ENCODE assay signal across 9 cellular contexts in genomic region chr6:168968228-168968627, GRCh38.
DNase-seq lines count a peak whose midpoint lies in the region; ATAC-seq, FAIRE-seq and TF ChIP-seq lines count a peak whose summit lies in the region.
"Had no signal": no experiment of that assay in that cellular context is flagged by ENCODE, and none has a peak within 500 bp of the region (broad histone marks: within the 10 kb centered on the region; RNA-seq: fewer than 3 reads in every experiment).

No MANE protein-coding gene starts in this region.

- peak overlapping the region; percentile 61 for H3K27ac Mint-ChIP-seq in Caco-2 (ENCODE audit: unreplicated experiment)
- H3K27ac Mint-ChIP-seq in activated T-helper 2 cell treated with anti-CD3 and anti-CD28 coated beads, Interferon-gamma antibody, Interleukin-2, Interleukin-4, amounts not matched to agents 10 μg/mL and 5 μg/mL and 100 μg/mL, durations not matched to agents 14 hours and 24 hours and 36 hours: no peak overlapping the region

- intact Hi-C loops in Caco-2 (cut with micrococcal nuclease; ENCODE audit: unreplicated experiment) (no loop called here), kidney (cut with DNase I) (no loop called here)
- intact Hi-C loops in activated T-helper 2 cell treated with anti-CD3 and anti-CD28 coated beads, Interferon-gamma antibody, Interleukin-2, Interleukin-4, amounts not matched to agents 10 μg/mL and 5 μg/mL and 100 μg/mL, durations not matched to agents 14 hours and 24 hours and 36 hours (cut with micrococcal nuclease): no loop called here

- no peaks in the 10 kb centered on the region for H3K4me1 Mint-ChIP-seq in Caco-2 (ENCODE audit: low read depth, unreplicated experiment)
- no peaks in the 10 kb centered on the region for H3K4me1 Mint-ChIP-seq in activated T-helper 2 cell treated with anti-CD3 and anti-CD28 coated beads, Interferon-gamma antibody, Interleukin-2, Interleukin-4, amounts not matched to agents 10 μg/mL and 5 μg/mL and 100 μg/mL, durations not matched to agents 14 hours and 24 hours and 36 hours (ENCODE audit: low read depth)

- H3K4me1 ChIP-seq in Caco-2 (no peaks in the 10 kb centered on the region), kidney (ENCODE audit: control insufficient read depth in 1 of 2, insufficient read depth in 1 of 2, low read depth in 1 of 2, low read length in 2 of 2) (peaks cover 0 to 3% of the 10 kb centered on the region in 2 donors)

- H3K36me3 Mint-ChIP-seq in Caco-2 (ENCODE audit: insufficient read depth, unreplicated experiment): no peaks in the 10 kb centered on the region
- H3K36me3 Mint-ChIP-seq in activated T-helper 2 cell treated with anti-CD3 and anti-CD28 coated beads, Interferon-gamma antibody, Interleukin-2, Interleukin-4, amounts not matched to agents 10 μg/mL and 5 μg/mL and 100 μg/mL, durations not matched to agents 14 hours and 24 hours and 36 hours (ENCODE audit: low read depth): no peaks in the 10 kb centered on the region

- no peak for FAIRE-seq in kidney (lab: Jason Lieb, UNC)

- H3K9ac ChIP-seq in kidney (ENCODE audit: low read length in 2 of 2): no peak overlapping the region

- BruUV-seq in Caco-2 (replicated peaks; lab: Mats Ljungman, UMichigan): no TSS peak

- H3K9me3 ChIP-seq in Caco-2 (no peaks in the 10 kb centered on the region), kidney (ENCODE audit: control insufficient read depth in 1 of 2, low read length in 2 of 2) (no peaks in the 10 kb centered on the region)

- peak in 1 of 2 experiments; percentile 50 for DNase-seq in Caco-2
- peak; percentile 81 for DNase-seq in HT-29 (ENCODE audit: low spot score)
- peak; percentile 6 for DNase-seq in T-helper 22 cell (ENCODE audit: low read depth)
- peak; percentile 73 for DNase-seq in kidney
- no peak for DNase-seq in activated T-helper 2 cell treated with anti-CD3 and anti-CD28 coated beads, Interferon-gamma antibody, Interleukin-2, Interleukin-4, amounts not matched to agents 10 μg/mL and 5 μg/mL and 100 μg/mL, durations not matched to agents 14 hours and 24 hours and 36 hours (ENCODE audit: low spot score)
- DNase-seq in cortex of kidney (lab: John Stamatoyannopoulos, UW): no peak

- POLR2A ChIA-PET in Caco-2 (lab: Charles Lee): no interaction called here

- H3K4me3 ChIP-seq in Caco-2 (ENCODE audit: low read depth, low read length) (no peak overlapping the region), kidney (ENCODE audit: low read length in 2 of 2) (no peak overlapping the region)
- H3K4me3 ChIP-seq: cardiac muscle cell had no signal

- ATAC-seq in HG02884 (IDR thresholded peaks at IDR 0.05; ENCODE audit: unreplicated experiment) (no peak), HG03378 (IDR thresholded peaks at IDR 0.05; ENCODE audit: unreplicated experiment) (no peak)

- H3K27me3 Mint-ChIP-seq in Caco-2 (ENCODE audit: insufficient read depth, unreplicated experiment): peaks cover 11% of the 10 kb centered on the region
- H3K27me3 Mint-ChIP-seq in activated T-helper 2 cell treated with anti-CD3 and anti-CD28 coated beads, Interferon-gamma antibody, Interleukin-2, Interleukin-4, amounts not matched to agents 10 μg/mL and 5 μg/mL and 100 μg/mL, durations not matched to agents 14 hours and 24 hours and 36 hours (ENCODE audit: low read depth): peaks cover 7% of the 10 kb centered on the region

- H3K36me3 ChIP-seq in Caco-2 (ENCODE audit: control insufficient read depth, insufficient read depth, low read length): no peaks in the 10 kb centered on the region
- no peaks in the 10 kb centered on the region for H3K36me3 ChIP-seq in kidney (ENCODE audit: control insufficient read depth in 1 of 2, insufficient read depth in 2 of 2, low read length in 2 of 2)
- H3K36me3 ChIP-seq: cardiac muscle cell had no signal

- no peaks in the 10 kb centered on the region for H3K9me3 Mint-ChIP-seq in Caco-2 (ENCODE audit: unreplicated experiment)
- H3K9me3 Mint-ChIP-seq in activated T-helper 2 cell treated with anti-CD3 and anti-CD28 coated beads, Interferon-gamma antibody, Interleukin-2, Interleukin-4, amounts not matched to agents 10 μg/mL and 5 μg/mL and 100 μg/mL, durations not matched to agents 14 hours and 24 hours and 36 hours: no peaks in the 10 kb centered on the region

- CTCF ChIA-PET in Caco-2 (lab: Charles Lee): no interaction called here

- TF ChIP-seq CTCF in Caco-2 (IDR thresholded peaks at IDR 0.05; ENCODE audit: insufficient read depth in 1 of 2, low read depth in 1 of 2, low read length in 1 of 2, severe bottlenecking in 1 of 2, unreplicated experiment in 1 of 2) (no peak), kidney (IDR thresholded peaks at IDR 0.05; ENCODE audit: borderline replicate concordance, extremely low read depth, insufficient read depth) (no peak)

- no peak overlapping the region for H3K27ac ChIP-seq in kidney (ENCODE audit: low read depth in 2 of 2, low read length in 2 of 2)
- H3K27ac ChIP-seq: cardiac muscle cell had no signal

- H3K4me3 Mint-ChIP-seq in Caco-2 (ENCODE audit: unreplicated experiment): no peak overlapping the region
- no peak overlapping the region for H3K4me3 Mint-ChIP-seq in activated T-helper 2 cell treated with anti-CD3 and anti-CD28 coated beads, Interferon-gamma antibody, Interleukin-2, Interleukin-4, amounts not matched to agents 10 μg/mL and 5 μg/mL and 100 μg/mL, durations not matched to agents 14 hours and 24 hours and 36 hours (ENCODE audit: low read depth)

- H3K27me3 ChIP-seq in Caco-2 (replicated peaks; ENCODE audit: control insufficient read depth, insufficient read depth, low read length): no peaks in the 10 kb centered on the region
- H3K27me3 ChIP-seq: cardiac muscle cell had no signal

Comparison
In these comparisons a context has a peak if more than half of its experiments do, and no peak if none do; other contexts are left out.
1. DNase-seq: peak in HT-29 (single experiment), T-helper 22 cell (single experiment) and kidney (single experiment); none in activated T-helper 2 cell treated with anti-CD3 and anti-CD28 coated beads, Interferon-gamma antibody, Interleukin-2, Interleukin-4, amounts not matched to agents 10 μg/mL and 5 μg/mL and 100 μg/mL, durations not matched to agents 14 hours and 24 hours and 36 hours (single experiment) and cortex of kidney (single experiment).